ENCODE assay signal across 26 cellular contexts in genomic region chr22:19037282-19038163, GRCh38.
DNase-seq lines count a peak whose midpoint lies in the region; ATAC-seq, FAIRE-seq and TF ChIP-seq lines count a peak whose summit lies in the region.
"Had no signal": no experiment of that assay in that cellular context is flagged by ENCODE, and none has a peak within 500 bp of the region (broad histone marks: within the 10 kb centered on the region; RNA-seq: fewer than 3 reads in every experiment).

No MANE protein-coding gene starts in this region.

- no peak for FAIRE-seq in HepG2 (lab: Jason Lieb, UNC)
- FAIRE-seq: colon, D721Med, GM18507, pancreas had no signal

- no peaks in the 10 kb centered on the region for H3K79me2 ChIP-seq in HepG2 (ENCODE audit: insufficient read depth, low read length)

- H3K27me3 ChIP-seq in HepG2 (ENCODE audit: control insufficient read depth in 1 of 2, insufficient read depth in 2 of 2, low read length in 2 of 2) (no peaks in the 10 kb centered on the region; a peak in 1 of 5 replicates), sigmoid colon (no peaks in the 10 kb centered on the region)
- H3K27me3 ChIP-seq: pancreas, right atrium auricular region had no signal

- peak; percentile 51 for DNase-seq in activated CD8-positive, alpha-beta memory T cell treated with anti-CD3 and anti-CD28 coated beads for 24 hours
- no peak for DNase-seq in activated CD8-positive, alpha-beta memory T cell treated with anti-CD3 and anti-CD28 coated beads, Interleukin-2, amount 50 U/mL, for 48 hours
- DNase-seq in M059J (ENCODE audit: low read depth) (peak; percentile 9), HepG2 (ENCODE audit: low spot score) (no peak), sigmoid colon (peak; percentile 51), SKM-1 (lab: John Stamatoyannopoulos, UW; ENCODE audit: unreplicated experiment) (no peak)
- DNase-seq: 8988T; activated CD4-positive, alpha-beta T cell treated with anti-CD3 and anti-CD28 coated beads for 36 hours; activated CD8-positive, alpha-beta T cell treated with anti-CD3 and anti-CD28 coated beads, Interleukin-2, amount 10 ng/mL, durations not matched to agents 7 days and 5 days; activated naive CD4-positive, alpha-beta T cell treated with anti-CD3 and anti-CD28 coated beads, Interleukin-2, amount 50 U/mL, for 16 hours; activated T-cell treated with anti-CD3 and anti-CD28 coated beads, Interleukin-2, amount 50 U/mL, for 48 hours; effector memory CD4-positive, alpha-beta T cell; NCI-H1417; NCI-H2081; NCI-H226; NCI-H748 treated with DMSO at 0.1 percent for 48 hours; stimulated activated CD4-positive, alpha-beta T cell treated with anti-CD3 and anti-CD28 coated beads, Interleukin-12 subunit alpha, Interleukin-12 subunit beta, amount 100 ng/mL, for 4 hours; stimulated activated CD4-positive, alpha-beta T cell treated with anti-CD3 and anti-CD28 coated beads, Interleukin-4, amount 100 ng/mL, for 1 hour had no signal

- TF ChIP-seq EP300 in HepG2 (IDR thresholded peaks at IDR 0.05; ENCODE audit: low read depth in 2 of 2, low read length in 2 of 2) (no peak), HepG2 (CRISPR knock-in tag; IDR thresholded peaks at IDR 0.05; ENCODE audit: borderline replicate concordance) (no peak), sigmoid colon (IDR thresholded peaks at IDR 0.05) (no peak)

- ATAC-seq in HepG2 = peak; percentile 48
- ATAC-seq in SK-N-SH treated with all-trans-retinoic acid at 6 μM for 48 hours = no peak
- ATAC-seq in HG03025 (IDR thresholded peaks at IDR 0.05; ENCODE audit: low FRiP score, unreplicated experiment) = no peak
- ATAC-seq: activated CD4-positive, alpha-beta T cell treated with anti-CD3 and anti-CD28 coated beads for 36 hours; activated CD8-positive, alpha-beta T cell treated with anti-CD3 and anti-CD28 coated beads, Interleukin-2, amount 10 ng/mL, durations not matched to agents 7 days and 5 days; pancreas had no signal

- intact Hi-C loops in HepG2 (cut with micrococcal nuclease; ENCODE audit: unreplicated experiment) = no loop called here
- intact Hi-C loops in sigmoid colon (cut with DNase I) = no loop called here

- no peak for TF ChIP-seq CTCF in HepG2 (CRISPR knock-in tag; IDR thresholded peaks at IDR 0.05)
- TF ChIP-seq CTCF in sigmoid colon (IDR thresholded peaks at IDR 0.05) = no peak

- H3K4me3 ChIP-seq in HepG2 (replicated peaks in 1 of 3; ENCODE audit: insufficient read depth in 1 of 3, low read depth in 2 of 3, low read length in 3 of 3) = no peak overlapping the region
- no peak overlapping the region for H3K4me3 ChIP-seq in sigmoid colon
- H3K4me3 ChIP-seq: pancreas, right atrium auricular region had no signal

- BruUV-seq in HepG2 (replicated peaks; lab: Mats Ljungman, UMichigan) = no TSS peak

- in situ Hi-C loops in HepG2 (cut with HindIII; ENCODE audit: extremely low pct_ligation_motif_present, low pct_unique_long_range_greater_than_20kb) = no loop called here

- POLR2A ChIA-PET in HepG2 (lab: Yijun Ruan, JAX) = no interaction called here

- TF ChIP-seq POLR2A in HepG2 (IDR thresholded peaks at IDR 0.05; ENCODE audit: insufficient read depth in 1 of 2, low read depth in 2 of 2, low read length in 2 of 2) = no peak
- TF ChIP-seq POLR2A in sigmoid colon (IDR thresholded peaks at IDR 0.05) = no peak

- no peak overlapping the region for H3K27ac ChIP-seq in HepG2 (ENCODE audit: extremely low read length, insufficient read depth, low read length)
- no peak overlapping the region for H3K27ac ChIP-seq in sigmoid colon
- H3K27ac ChIP-seq: KMS-11, pancreas, right atrium auricular region had no signal

- no peaks in the 10 kb centered on the region for H4K20me1 ChIP-seq in HepG2 (ENCODE audit: insufficient read depth, low read length)

- CTCF ChIA-PET in HepG2 (lab: Yijun Ruan, JAX; ENCODE audit: low intra/inter-chr PET ratio, low total read pairs) = no interaction called here

- TF ChIP-seq RAD21 in HepG2 (CRISPR knock-in tag; IDR thresholded peaks at IDR 0.05) = no peak

- H2AFZ ChIP-seq in HepG2 (ENCODE audit: low read length) = no peak overlapping the region

- H3K4me1 ChIP-seq in HepG2 (ENCODE audit: insufficient read depth, low read length) (no peaks in the 10 kb centered on the region), sigmoid colon (no peaks in the 10 kb centered on the region)
- H3K4me1 ChIP-seq: pancreas, right atrium auricular region had no signal

- H3K9me3 ChIP-seq in HepG2 (ENCODE audit: low read length) (no peaks in the 10 kb centered on the region), sigmoid colon (no peaks in the 10 kb centered on the region)
- H3K9me3 ChIP-seq: pancreas, right atrium auricular region had no signal

- H3K36me3 ChIP-seq in HepG2 (replicated peaks in 1 of 2; ENCODE audit: control insufficient read depth in 1 of 2, insufficient read depth in 2 of 2, low read length in 2 of 2) (peaks cover 16 to 30% of the 10 kb centered on the region in 2 experiments; a peak in 4 of 5 replicates), sigmoid colon (peaks cover 26 to 54% (median 42%) of the 10 kb centered on the region in 4 donors)

- 81% methylated on average over 12 of the region's 17 CpGs for WGBS in HepG2 (ENCODE audit: low lambda C conversion rate)
- WGBS in sigmoid colon, 2 donors = 82 to 94% methylated on average over 17 of the region's 17 CpGs

- H3K9ac ChIP-seq in HepG2 (ENCODE audit: insufficient read depth, low read depth, low read length) = no peak overlapping the region
- H3K9ac ChIP-seq: KMS-11 had no signal

- no peak overlapping the region for H3K4me2 ChIP-seq in HepG2 (ENCODE audit: low read depth, low read length)
- H3K4me2 ChIP-seq: KMS-11 had no signal

TF ChIP-seq in HepG2, 621 proteins besides CTCF, POLR2A, EP300 and RAD21:
- TF ChIP-seq ZNF484 (CRISPR knock-in tag; IDR thresholded peaks at IDR 0.05; ENCODE audit: borderline replicate concordance, low read depth) = no peak
- TF ChIP-seq AGO2 (optimal IDR thresholded peaks at IDR 0.05; ENCODE audit: low read depth, low read length) = peak; percentile 63
- TF ChIP-seq SRSF4 (IDR thresholded peaks at IDR 0.05; ENCODE audit: low read depth, low read length, poor library complexity, severe bottlenecking) = no peak
- TF ChIP-seq ZSCAN30 (CRISPR knock-in tag; IDR thresholded peaks at IDR 0.05) = no peak

TF ChIP-seq in SK-N-SH treated with all-trans-retinoic acid at 6 μM for 48 hours, 23 proteins besides CTCF, POLR2A, EP300 and RAD21:
- TF ChIP-seq CSDC2 (CRISPR knock-in tag; IDR thresholded peaks at IDR 0.05) (no peak), SNAI2 (CRISPR knock-in tag; IDR thresholded peaks at IDR 0.05) (no peak), PPARA (CRISPR knock-in tag; IDR thresholded peaks at IDR 0.05; ENCODE audit: borderline replicate concordance) (no peak), ARNTL (CRISPR knock-in tag; IDR thresholded peaks at IDR 0.05; ENCODE audit: borderline replicate concordance, low read depth) (no peak), RARB (CRISPR knock-in tag; IDR thresholded peaks at IDR 0.05) (no peak), ZFP3 (CRISPR knock-in tag; IDR thresholded peaks at IDR 0.05) (no peak), ZNF8 (CRISPR knock-in tag; IDR thresholded peaks at IDR 0.05) (no peak), CREB5 (CRISPR knock-in tag; IDR thresholded peaks at IDR 0.05; ENCODE audit: low read depth) (no peak), ZFP30 (CRISPR knock-in tag; IDR thresholded peaks at IDR 0.05) (no peak), GLIS3 (CRISPR knock-in tag; IDR thresholded peaks at IDR 0.05) (no peak), ZNF565 (CRISPR knock-in tag; conservative IDR thresholded peaks at IDR 0.05; ENCODE audit: low read depth) (no peak)
- TF ChIP-seq, protein P1, sequence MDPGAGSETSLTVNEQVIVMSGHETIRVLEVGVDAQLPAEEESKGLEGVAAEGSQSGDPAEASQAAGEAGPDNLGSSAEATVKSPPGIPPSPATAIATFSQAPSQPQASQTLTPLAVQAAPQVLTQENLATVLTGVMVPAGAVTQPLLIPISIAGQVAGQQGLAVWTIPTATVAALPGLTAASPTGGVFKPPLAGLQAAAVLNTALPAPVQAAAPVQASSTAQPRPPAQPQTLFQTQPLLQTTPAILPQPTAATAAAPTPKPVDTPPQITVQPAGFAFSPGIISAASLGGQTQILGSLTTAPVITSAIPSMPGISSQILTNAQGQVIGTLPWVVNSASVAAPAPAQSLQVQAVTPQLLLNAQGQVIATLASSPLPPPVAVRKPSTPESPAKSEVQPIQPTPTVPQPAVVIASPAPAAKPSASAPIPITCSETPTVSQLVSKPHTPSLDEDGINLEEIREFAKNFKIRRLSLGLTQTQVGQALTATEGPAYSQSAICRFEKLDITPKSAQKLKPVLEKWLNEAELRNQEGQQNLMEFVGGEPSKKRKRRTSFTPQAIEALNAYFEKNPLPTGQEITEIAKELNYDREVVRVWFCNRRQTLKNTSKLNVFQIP (CRISPR knock-in tag; IDR thresholded peaks at IDR 0.05; ENCODE audit: borderline replicate concordance, low read depth) = no peak

Comparison
In these comparisons a context has a peak if more than half of its experiments do, and no peak if none do; other contexts are left out.
1. DNase-seq: peak in activated CD8-positive, alpha-beta memory T cell treated with anti-CD3 and anti-CD28 coated beads for 24 hours (single experiment), M059J (single experiment) and sigmoid colon (single experiment); none in activated CD8-positive, alpha-beta memory T cell treated with anti-CD3 and anti-CD28 coated beads, Interleukin-2, amount 50 U/mL, for 48 hours (single experiment), HepG2 (single experiment) and SKM-1 (single experiment).